In the genomic region with DNA sequence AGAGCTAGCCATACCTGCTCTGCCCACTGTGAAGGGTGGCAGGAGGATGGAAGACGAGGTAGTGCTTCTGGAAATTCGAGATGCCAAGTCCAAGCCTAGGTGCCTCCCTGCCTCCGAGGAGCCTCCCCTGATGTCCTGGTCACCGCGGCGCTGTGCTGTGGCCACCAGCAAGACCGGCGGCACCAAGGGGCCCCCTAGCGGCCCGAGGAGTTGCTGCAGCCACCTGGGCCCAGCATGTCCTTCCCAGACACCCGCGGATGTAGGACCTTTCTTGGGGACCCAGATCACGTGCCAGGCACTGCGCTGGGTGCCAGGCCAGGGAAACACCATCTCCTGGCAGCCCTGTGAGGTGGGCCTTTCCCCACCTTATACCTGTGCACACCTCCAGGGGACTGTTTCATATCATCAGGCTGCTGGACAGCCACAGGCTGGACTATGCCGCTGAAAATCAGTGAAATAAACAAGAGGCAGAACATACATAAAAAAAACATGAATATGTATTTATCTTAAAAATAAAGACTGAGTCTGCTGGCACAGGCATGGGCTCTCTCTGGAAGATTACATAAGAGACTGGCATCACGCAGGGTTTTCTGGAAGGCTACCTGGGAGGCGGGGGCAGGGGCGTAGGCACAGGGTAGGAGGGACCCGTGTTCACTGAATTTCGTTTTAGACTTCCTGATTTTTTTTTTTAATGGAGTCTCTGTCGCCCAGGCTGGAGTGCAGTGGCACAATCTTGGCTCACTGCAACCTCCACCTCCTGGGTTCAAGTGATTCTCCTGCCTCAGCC, we compare ENCODE assay signal across 7 cellular contexts. TPM values are rescaled to one million over a fixed set of nuclear protein-coding genes. Genes with fewer than 3 reads are reported as not detected.
A peak's percentile ranks its signal among the peaks of the same experiment; 100 is the strongest.
DNase-seq lines count a peak whose midpoint lies in the region; ATAC-seq lines count a peak whose summit lies in the region.

No MANE protein-coding gene starts in this region.

- no peaks in the 10 kb centered on the region for H3K36me3 Mint-ChIP-seq in activated CD4-positive, alpha-beta memory T cell treated with anti-CD3 and anti-CD28 coated beads for 36 hours

- H3K4me1 Mint-ChIP-seq in activated CD4-positive, alpha-beta memory T cell treated with anti-CD3 and anti-CD28 coated beads for 36 hours (ENCODE audit: low read depth) = peaks cover 5% of the 10 kb centered on the region

- POLR2A ChIA-PET in activated CD4-positive, alpha-beta memory T cell treated with anti-CD3 and anti-CD28 coated beads for 36 hours (lab: Charles Lee) = no interaction called here

- no peak overlapping the region for H3K27ac Mint-ChIP-seq in activated CD4-positive, alpha-beta memory T cell treated with anti-CD3 and anti-CD28 coated beads for 36 hours

- H3K27me3 Mint-ChIP-seq in activated CD4-positive, alpha-beta memory T cell treated with anti-CD3 and anti-CD28 coated beads for 36 hours = peaks cover 13% of the 10 kb centered on the region

- DNase-seq in NCI-H748 (lab: John Stamatoyannopoulos, UW; ENCODE audit: unreplicated experiment) = peak; percentile 79
- peak; percentile 77 for DNase-seq in activated CD4-positive, alpha-beta memory T cell treated with anti-CD3 and anti-CD28 coated beads for 36 hours
- peak; percentile 36 for DNase-seq in effector CD4-positive, alpha-beta T cell
- peak; percentile 75 for DNase-seq in medulla oblongata (ENCODE audit: extremely low spot score)
- DNase-seq in stimulated activated CD8-positive, alpha-beta memory T cell treated with anti-CD3 and anti-CD28 coated beads, Interleukin-15, amount 100 ng/mL, for 4 hours (ENCODE audit: low read depth in 2 of 2) = peak; percentile 15 to 23

- peak; percentile 79 for ATAC-seq in GM18498 (IDR thresholded peaks at IDR 0.05; ENCODE audit: unreplicated experiment)
- ATAC-seq in HG03280 (IDR thresholded peaks at IDR 0.05; ENCODE audit: unreplicated experiment) = peak; percentile 64

- no peaks in the 10 kb centered on the region for H3K9me3 Mint-ChIP-seq in activated CD4-positive, alpha-beta memory T cell treated with anti-CD3 and anti-CD28 coated beads for 36 hours

- intact Hi-C loops in activated CD4-positive, alpha-beta memory T cell treated with anti-CD3 and anti-CD28 coated beads for 36 hours (cut with micrococcal nuclease) = loop anchor here (1.0 kb wide), 1 partner anchor 111 kb away; no protein-coding TSS in a partner anchor

- H3K4me3 Mint-ChIP-seq in activated CD4-positive, alpha-beta memory T cell treated with anti-CD3 and anti-CD28 coated beads for 36 hours = no peak overlapping the region

- CTCF ChIA-PET in activated CD4-positive, alpha-beta memory T cell treated with anti-CD3 and anti-CD28 coated beads for 36 hours (lab: Charles Lee) = interaction anchor here (0.6 to 1.5 kb wide), 12 partner anchors 9 to 112 kb away, joined by 3 to 12 read pairs (median 4); no protein-coding TSS in a partner anchor

RNA-seq across cellular contexts. Expression of a gene that starts 15.9 kb away (rescaled TPM):
- under 1 TPM; 0.29 to 0.38 TPM for total RNA-seq in activated CD4-positive, alpha-beta memory T cell treated with anti-CD3 and anti-CD28 coated beads for 36 hours

RNA-seq across cellular contexts. Expression of a gene that starts 25.0 kb away (rescaled TPM):
- 10 to 100 TPM; 10.7 to 12.3 TPM for total RNA-seq in activated CD4-positive, alpha-beta memory T cell treated with anti-CD3 and anti-CD28 coated beads for 36 hours

RNA-seq across cellular contexts. Expression of a gene that starts 55.1 kb away (rescaled TPM):
- total RNA-seq in activated CD4-positive, alpha-beta memory T cell treated with anti-CD3 and anti-CD28 coated beads for 36 hours = under 1 TPM; 0.19 to 0.21 TPM

Comparison
In these comparisons a context has a peak if more than half of its experiments do, and no peak if none do; other contexts are left out.
1. Peak in every context shown above with its lines: DNase-seq and ATAC-seq.
2. DNase-seq: peak in every context shown above with its lines; median percentile 79 in NCI-H748; 77 in activated CD4-positive, alpha-beta memory T cell treated with anti-CD3 and anti-CD28 coated beads for 36 hours; 75 in medulla oblongata; 36 in effector CD4-positive, alpha-beta T cell; 19 in stimulated activated CD8-positive, alpha-beta memory T cell treated with anti-CD3 and anti-CD28 coated beads, Interleukin-15, amount 100 ng/mL, for 4 hours.